1 cellular context compared by ENCODE assay signal in genomic region chr3:126570103-126570541, GRCh38.
TF ChIP-seq lines count a peak whose summit lies in the region.

No MANE protein-coding gene starts in this region.

TF ChIP-seq in GM23338, 12 proteins besides CTCF, POLR2A, EP300 and RAD21:
- TF ChIP-seq EZH2phosphoT487 (IDR thresholded peaks at IDR 0.05; ENCODE audit: unreplicated experiment) (no peak), ZNF331 (CRISPR knock-in tag; IDR thresholded peaks at IDR 0.05; ENCODE audit: low read depth) (no peak), ZNF114 (CRISPR knock-in tag; IDR thresholded peaks at IDR 0.05) (no peak), ETS1 (IDR thresholded peaks at IDR 0.05) (no peak), EZH2 (IDR thresholded peaks at IDR 0.05; ENCODE audit: low read depth, unreplicated experiment) (no peak), POLR2AphosphoS5 (IDR thresholded peaks at IDR 0.05; ENCODE audit: low read depth) (no peak), CREB1 (CRISPR knock-in tag; IDR thresholded peaks at IDR 0.05; ENCODE audit: low read depth) (no peak)
- TF ChIP-seq, protein P1, sequence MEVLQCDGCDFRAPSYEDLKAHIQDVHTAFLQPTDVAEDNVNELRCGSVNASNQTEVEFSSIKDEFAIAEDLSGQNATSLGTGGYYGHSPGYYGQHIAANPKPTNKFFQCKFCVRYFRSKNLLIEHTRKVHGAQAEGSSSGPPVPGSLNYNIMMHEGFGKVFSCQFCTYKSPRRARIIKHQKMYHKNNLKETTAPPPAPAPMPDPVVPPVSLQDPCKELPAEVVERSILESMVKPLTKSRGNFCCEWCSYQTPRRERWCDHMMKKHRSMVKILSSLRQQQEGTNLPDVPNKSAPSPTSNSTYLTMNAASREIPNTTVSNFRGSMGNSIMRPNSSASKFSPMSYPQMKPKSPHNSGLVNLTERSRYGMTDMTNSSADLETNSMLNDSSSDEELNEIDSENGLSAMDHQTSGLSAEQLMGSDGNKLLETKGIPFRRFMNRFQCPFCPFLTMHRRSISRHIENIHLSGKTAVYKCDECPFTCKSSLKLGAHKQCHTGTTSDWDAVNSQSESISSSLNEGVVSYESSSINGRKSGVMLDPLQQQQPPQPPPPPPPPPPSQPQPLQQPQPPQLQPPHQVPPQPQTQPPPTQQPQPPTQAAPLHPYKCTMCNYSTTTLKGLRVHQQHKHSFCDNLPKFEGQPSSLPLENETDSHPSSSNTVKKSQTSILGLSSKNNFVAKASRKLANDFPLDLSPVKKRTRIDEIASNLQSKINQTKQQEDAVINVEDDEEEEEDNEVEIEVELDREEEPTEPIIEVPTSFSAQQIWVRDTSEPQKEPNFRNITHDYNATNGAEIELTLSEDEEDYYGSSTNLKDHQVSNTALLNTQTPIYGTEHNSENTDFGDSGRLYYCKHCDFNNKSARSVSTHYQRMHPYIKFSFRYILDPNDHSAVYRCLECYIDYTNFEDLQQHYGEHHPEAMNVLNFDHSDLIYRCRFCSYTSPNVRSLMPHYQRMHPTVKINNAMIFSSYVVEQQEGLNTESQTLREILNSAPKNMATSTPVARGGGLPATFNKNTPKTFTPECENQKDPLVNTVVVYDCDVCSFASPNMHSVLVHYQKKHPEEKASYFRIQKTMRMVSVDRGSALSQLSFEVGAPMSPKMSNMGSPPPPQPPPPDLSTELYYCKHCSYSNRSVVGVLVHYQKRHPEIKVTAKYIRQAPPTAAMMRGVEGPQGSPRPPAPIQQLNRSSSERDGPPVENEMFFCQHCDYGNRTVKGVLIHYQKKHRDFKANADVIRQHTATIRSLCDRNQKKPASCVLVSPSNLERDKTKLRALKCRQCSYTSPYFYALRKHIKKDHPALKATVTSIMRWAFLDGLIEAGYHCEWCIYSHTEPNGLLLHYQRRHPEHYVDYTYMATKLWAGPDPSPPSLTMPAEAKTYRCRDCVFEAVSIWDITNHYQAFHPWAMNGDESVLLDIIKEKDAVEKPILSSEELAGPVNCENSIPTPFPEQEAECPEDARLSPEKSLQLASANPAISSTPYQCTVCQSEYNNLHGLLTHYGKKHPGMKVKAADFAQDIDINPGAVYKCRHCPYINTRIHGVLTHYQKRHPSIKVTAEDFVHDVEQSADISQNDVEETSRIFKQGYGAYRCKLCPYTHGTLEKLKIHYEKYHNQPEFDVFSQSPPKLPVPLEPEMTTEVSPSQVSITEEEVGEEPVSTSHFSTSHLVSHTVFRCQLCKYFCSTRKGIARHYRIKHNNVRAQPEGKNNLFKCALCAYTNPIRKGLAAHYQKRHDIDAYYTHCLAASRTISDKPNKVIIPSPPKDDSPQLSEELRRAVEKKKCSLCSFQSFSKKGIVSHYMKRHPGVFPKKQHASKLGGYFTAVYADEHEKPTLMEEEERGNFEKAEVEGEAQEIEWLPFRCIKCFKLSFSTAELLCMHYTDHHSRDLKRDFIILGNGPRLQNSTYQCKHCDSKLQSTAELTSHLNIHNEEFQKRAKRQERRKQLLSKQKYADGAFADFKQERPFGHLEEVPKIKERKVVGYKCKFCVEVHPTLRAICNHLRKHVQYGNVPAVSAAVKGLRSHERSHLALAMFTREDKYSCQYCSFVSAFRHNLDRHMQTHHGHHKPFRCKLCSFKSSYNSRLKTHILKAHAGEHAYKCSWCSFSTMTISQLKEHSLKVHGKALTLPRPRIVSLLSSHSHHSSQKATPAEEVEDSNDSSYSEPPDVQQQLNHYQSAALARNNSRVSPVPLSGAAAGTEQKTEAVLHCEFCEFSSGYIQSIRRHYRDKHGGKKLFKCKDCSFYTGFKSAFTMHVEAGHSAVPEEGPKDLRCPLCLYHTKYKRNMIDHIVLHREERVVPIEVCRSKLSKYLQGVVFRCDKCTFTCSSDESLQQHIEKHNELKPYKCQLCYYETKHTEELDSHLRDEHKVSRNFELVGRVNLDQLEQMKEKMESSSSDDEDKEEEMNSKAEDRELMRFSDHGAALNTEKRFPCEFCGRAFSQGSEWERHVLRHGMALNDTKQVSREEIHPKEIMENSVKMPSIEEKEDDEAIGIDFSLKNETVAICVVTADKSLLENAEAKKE (CRISPR knock-in tag; IDR thresholded peaks at IDR 0.05): no peak
